In genomic region chr6:143973097-143973979, GRCh38 we compare ENCODE assay signal across 1 cellular context.
TF ChIP-seq lines count a peak whose summit lies in the region.

No MANE protein-coding gene starts in this region.

TF ChIP-seq in HepG2, 621 proteins besides CTCF, POLR2A, EP300 and RAD21 (continued from another document):
- TF ChIP-seq ARID5B (CRISPR knock-in tag; IDR thresholded peaks at IDR 0.05) (0 out of 2 replicates have a peak, but pooled peaks have one; percentile 28), ZNF670 (CRISPR knock-in tag; IDR thresholded peaks at IDR 0.05; ENCODE audit: borderline replicate concordance) (0 out of 2 replicates have a peak, but pooled peaks have one; percentile 35), HDAC6 (IDR thresholded peaks at IDR 0.05; ENCODE audit: low read depth, low read length) (no peak), AHDC1 (CRISPR knock-in tag; IDR thresholded peaks at IDR 0.05; ENCODE audit: borderline replicate concordance) (0 out of 2 replicates have a peak, but pooled peaks have one; percentile 21), SOX13 (IDR thresholded peaks at IDR 0.05) (no peak), SOX13 (CRISPR knock-in tag; conservative IDR thresholded peaks at IDR 0.05 in 1 of 2, IDR thresholded peaks at IDR 0.05 in 1 of 2) (peak in 1 of 2 experiments; percentile 42; a peak in 1 of 4 replicates), GATAD2A (CRISPR knock-in tag; IDR thresholded peaks at IDR 0.05) (0 out of 2 replicates have a peak, but pooled peaks have one; percentile 27), ZNF609 (CRISPR knock-in tag; IDR thresholded peaks at IDR 0.05; ENCODE audit: borderline replicate concordance) (peak; percentile 18; the same call in 1 of the 2 replicates), SALL1 (CRISPR knock-in tag; IDR thresholded peaks at IDR 0.05) (peak; percentile 53), SALL2 (CRISPR knock-in tag; IDR thresholded peaks at IDR 0.05) (no peak), KLF16 (CRISPR knock-in tag; IDR thresholded peaks at IDR 0.05) (0 out of 4 replicates have a peak, but pooled peaks of 1 of the 2 experiments have one; percentile 33), SAP130 (CRISPR knock-in tag; IDR thresholded peaks at IDR 0.05; ENCODE audit: low read depth) (0 out of 2 replicates have a peak, but pooled peaks have one; percentile 21), ASH2L (IDR thresholded peaks at IDR 0.05; ENCODE audit: insufficient read length, low read depth, low read length) (peak; percentile 50), ZFX (CRISPR knock-in tag; IDR thresholded peaks at IDR 0.05; ENCODE audit: low read depth) (peak; percentile 59; the same call in 1 of the 2 replicates), ETV5 (CRISPR knock-in tag; IDR thresholded peaks at IDR 0.05; ENCODE audit: borderline replicate concordance) (peak; percentile 25; the same call in 1 of the 2 replicates), SOX6 (IDR thresholded peaks at IDR 0.05) (no peak), SOX6 (CRISPR knock-in tag; IDR thresholded peaks at IDR 0.05) (peak; percentile 69), BRF2 (CRISPR knock-in tag; IDR thresholded peaks at IDR 0.05) (no peak), ZNF24 (IDR thresholded peaks at IDR 0.05) (peak; percentile 68; the same call in 1 of the 2 replicates), HOXA7 (CRISPR knock-in tag; IDR thresholded peaks at IDR 0.05) (no peak), TCF7 (IDR thresholded peaks at IDR 0.05; ENCODE audit: low read depth) (peak; percentile 53), PAXIP1 (CRISPR knock-in tag; conservative IDR thresholded peaks at IDR 0.05) (0 out of 2 replicates have a peak, but pooled peaks have one; percentile 33), HNF4A (CRISPR knock-in tag; IDR thresholded peaks at IDR 0.05) (0 out of 2 replicates have a peak, but pooled peaks have one; percentile 16), PHF21A (CRISPR knock-in tag; IDR thresholded peaks at IDR 0.05) (no peak)
